Comparison of ENCODE assay signal across 8 cellular contexts in the genomic region with DNA sequence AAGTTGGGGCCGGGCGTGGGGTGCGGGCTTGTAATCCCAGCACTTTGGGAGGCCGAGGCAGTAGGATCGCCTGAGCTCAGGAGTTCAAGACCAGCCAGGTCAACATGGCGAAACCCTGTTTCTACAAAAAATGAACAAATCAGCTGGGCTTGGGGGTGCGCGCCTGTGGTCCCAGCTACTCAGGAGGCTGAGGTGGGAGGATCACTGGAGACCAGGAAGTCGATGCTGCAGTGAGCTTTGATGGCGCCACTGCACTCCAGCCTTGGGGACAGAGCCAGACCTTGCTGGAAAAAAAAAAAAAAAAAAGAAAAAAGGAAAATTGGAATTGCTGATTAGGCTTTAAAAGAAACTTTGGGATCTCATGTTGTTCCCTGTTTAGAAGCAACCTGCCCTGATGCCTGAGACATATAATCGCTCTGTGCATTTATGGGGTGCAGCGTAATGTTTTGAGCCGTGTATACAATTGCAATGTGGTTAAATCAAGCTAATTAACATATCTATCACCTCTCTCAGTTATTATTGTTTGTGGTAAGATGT. TPM values are rescaled to one million over a fixed set of nuclear protein-coding genes. Genes with fewer than 3 reads are reported as not detected.
DNase-seq lines count a peak whose midpoint lies in the region; ATAC-seq and TF ChIP-seq lines count a peak whose summit lies in the region.

No MANE protein-coding gene starts in this region.

- H4K20me1 ChIP-seq in GM23338 (replicated peaks; ENCODE audit: insufficient read depth) (no peaks in the 10 kb centered on the region), OCI-LY7 (ENCODE audit: insufficient read depth, low read length) (no peaks in the 10 kb centered on the region)

- no peak for ATAC-seq in GM23338
- ATAC-seq in gastroesophageal sphincter: no peak
- ATAC-seq in gastrocnemius medialis: no peak

- H3K9me3 Mint-ChIP-seq in GM23338: peaks cover 11% of the 10 kb centered on the region
- no peaks in the 10 kb centered on the region for H3K9me3 Mint-ChIP-seq in activated CD4-positive, alpha-beta memory T cell treated with anti-CD3 and anti-CD28 coated beads for 36 hours

- TF ChIP-seq EP300 in gastroesophageal sphincter (IDR thresholded peaks at IDR 0.05): no peak

- no peak overlapping the region for H3K27ac ChIP-seq in GM23338 (ENCODE audit: low read depth)
- peak overlapping the region; percentile 71 to 97 (median 92) for H3K27ac ChIP-seq in gastroesophageal sphincter
- H3K27ac ChIP-seq in gastrocnemius medialis: peak overlapping the region; percentile 75 to 88 (median 82)
- no peak overlapping the region for H3K27ac ChIP-seq in OCI-LY7 (ENCODE audit: low read depth, low read length, poor library complexity, severe bottlenecking)

- H3K79me2 ChIP-seq in GM23338 (replicated peaks; ENCODE audit: insufficient read depth) (no peaks in the 10 kb centered on the region; the same call in 1 of the 2 replicates), OCI-LY7 (ENCODE audit: insufficient read depth, low read depth, low read length) (no peaks in the 10 kb centered on the region)

- H3K4me1 Mint-ChIP-seq in GM23338: peaks cover 4% of the 10 kb centered on the region; the same call in 1 of the 3 replicates
- peaks cover 18% of the 10 kb centered on the region for H3K4me1 Mint-ChIP-seq in activated CD4-positive, alpha-beta memory T cell treated with anti-CD3 and anti-CD28 coated beads for 36 hours (ENCODE audit: low read depth)

- intact Hi-C loops in activated CD4-positive, alpha-beta memory T cell treated with anti-CD3 and anti-CD28 coated beads for 36 hours (cut with micrococcal nuclease): no loop called here
- intact Hi-C loops in gastrocnemius medialis (cut with DNase I; ENCODE audit: low total_unique reads) (no loop called here), OCI-LY7 (cut with micrococcal nuclease; ENCODE audit: unreplicated experiment) (no loop called here)

- no peak overlapping the region for H3K27ac Mint-ChIP-seq in GM23338
- H3K27ac Mint-ChIP-seq in activated CD4-positive, alpha-beta memory T cell treated with anti-CD3 and anti-CD28 coated beads for 36 hours: peak overlapping the region; percentile 25

- in situ Hi-C loops in gastrocnemius medialis (cut with MboI; ENCODE audit: low sequenced_read_pairs in 4 of 4): loop anchor here in 2 of 4 donors (25.0 kb wide), 3 partner anchors 460 to 785 kb away; no protein-coding TSS in a partner anchor

- H3K4me1 ChIP-seq in GM23338 (ENCODE audit: insufficient read depth): no peaks in the 10 kb centered on the region; the same call in 1 of the 2 replicates
- peaks cover 0 to 29% (median 0%) of the 10 kb centered on the region in 3 donors for H3K4me1 ChIP-seq in gastroesophageal sphincter
- H3K4me1 ChIP-seq in gastrocnemius medialis: peaks cover 0 to 4% of the 10 kb centered on the region in 2 donors
- H3K4me1 ChIP-seq in OCI-LY7 (ENCODE audit: insufficient read depth, low read length, poor library complexity, severe bottlenecking): no peaks in the 10 kb centered on the region

- H3K27me3 ChIP-seq in GM23338 (ENCODE audit: insufficient read depth): peaks cover 21% of the 10 kb centered on the region; the same call in 1 of the 2 replicates
- no peaks in the 10 kb centered on the region for H3K27me3 ChIP-seq in gastroesophageal sphincter
- H3K27me3 ChIP-seq in gastrocnemius medialis: peaks cover 0 to 6% (median 2%) of the 10 kb centered on the region in 3 donors

- no TSS peak for BruUV-seq in OCI-LY7 (replicated peaks; lab: Mats Ljungman, UMichigan)

- H3K4me3 Mint-ChIP-seq in GM23338: peak overlapping the region; percentile 70
- H3K4me3 Mint-ChIP-seq in activated CD4-positive, alpha-beta memory T cell treated with anti-CD3 and anti-CD28 coated beads for 36 hours: peak overlapping the region; percentile 71

- no peaks in the 10 kb centered on the region for H3K9me2 ChIP-seq in GM23338 (ENCODE audit: insufficient read depth)
- no peaks in the 10 kb centered on the region for H3K9me2 ChIP-seq in OCI-LY7 (ENCODE audit: insufficient read depth, low read length)

- H3K9me3 ChIP-seq in gastroesophageal sphincter (no peaks in the 10 kb centered on the region), gastrocnemius medialis (no peaks in the 10 kb centered on the region), OCI-LY7 (ENCODE audit: low read length) (no peaks in the 10 kb centered on the region)

- H2AFZ ChIP-seq in GM23338: peak overlapping the region; percentile 86
- no peak overlapping the region for H2AFZ ChIP-seq in OCI-LY7 (ENCODE audit: low read length)

- peaks cover 2% of the 10 kb centered on the region; the same call in 2 of the 3 replicates for H3K36me3 Mint-ChIP-seq in GM23338 (ENCODE audit: low read depth)
- peaks cover 11% of the 10 kb centered on the region for H3K36me3 Mint-ChIP-seq in activated CD4-positive, alpha-beta memory T cell treated with anti-CD3 and anti-CD28 coated beads for 36 hours

- no peak for DNase-seq in GM23338 (ENCODE audit: low spot score)
- no peak for DNase-seq in activated CD4-positive, alpha-beta memory T cell treated with anti-CD3 and anti-CD28 coated beads for 36 hours
- DNase-seq in gastrocnemius medialis: no peak
- DNase-seq in anterior cingulate cortex (lab: John Stamatoyannopoulos, UW): no peak
- no peak for DNase-seq in DMS114 treated with DMSO at 0.1 percent for 48 hours (lab: John Stamatoyannopoulos, UW; ENCODE audit: unreplicated experiment)
- no peak for DNase-seq in NCI-H446 (lab: John Stamatoyannopoulos, UW)
- DNase-seq in OCI-LY7 (ENCODE audit: low spot score): no peak

- H3K36me3 ChIP-seq in GM23338 (ENCODE audit: insufficient read depth) (no peaks in the 10 kb centered on the region), gastroesophageal sphincter (peaks cover 0 to 13% of the 10 kb centered on the region in 2 donors), gastrocnemius medialis (no peaks in the 10 kb centered on the region), OCI-LY7 (ENCODE audit: insufficient read depth, low read length) (no peaks in the 10 kb centered on the region)

- CTCF ChIA-PET in activated CD4-positive, alpha-beta memory T cell treated with anti-CD3 and anti-CD28 coated beads for 36 hours (lab: Charles Lee): interaction anchor here (1.3 to 1.9 kb wide), 4 partner anchors 12 to 23 kb away, joined by 4 to 10 read pairs (median 8); no protein-coding TSS in a partner anchor
- CTCF ChIA-PET in OCI-LY7 (lab: Charles Lee; ENCODE audit: unreplicated experiment): no interaction called here

- POLR2A ChIA-PET in activated CD4-positive, alpha-beta memory T cell treated with anti-CD3 and anti-CD28 coated beads for 36 hours (lab: Charles Lee): no interaction called here
- POLR2A ChIA-PET in OCI-LY7 (lab: Charles Lee): no interaction called here

- H3F3A ChIP-seq in GM23338 (replicated peaks; ENCODE audit: low read depth): 0 out of 2 replicates have a peak, but pooled peaks cover 2% of the 10 kb centered on the region

- H3K4me2 ChIP-seq in GM23338 (peak overlapping the region; percentile 73), OCI-LY7 (ENCODE audit: low read length) (no peak overlapping the region)

- TF ChIP-seq CTCF in GM23338 (conservative IDR thresholded peaks at IDR 0.05; ENCODE audit: low read depth in 2 of 2) (no peak), gastroesophageal sphincter (IDR thresholded peaks at IDR 0.05) (no peak), gastrocnemius medialis (IDR thresholded peaks at IDR 0.05 in 4 of 5, conservative IDR thresholded peaks at IDR 0.05 in 1 of 5) (no peak), OCI-LY7 (conservative IDR thresholded peaks at IDR 0.05; ENCODE audit: low read length) (no peak)

- H3K4me3 ChIP-seq in GM23338: peak overlapping the region; percentile 51
- peak overlapping the region; percentile 37 to 59 for H3K4me3 ChIP-seq in gastroesophageal sphincter
- peak overlapping the region; percentile 55 to 69 (median 60) for H3K4me3 ChIP-seq in gastrocnemius medialis
- no peak overlapping the region for H3K4me3 ChIP-seq in OCI-LY7 (ENCODE audit: low read depth, low read length, poor library complexity, severe bottlenecking)

- WGBS in gastroesophageal sphincter (ENCODE audit: low coverage in 1 of 2), 2 donors: 39 to 92% methylated on average over 3 to 12 of the region's 13 CpGs

- no peak for TF ChIP-seq POLR2A in gastroesophageal sphincter (IDR thresholded peaks at IDR 0.05)
- no peak for TF ChIP-seq POLR2A in gastrocnemius medialis (IDR thresholded peaks at IDR 0.05)

- H3K27me3 Mint-ChIP-seq in GM23338 (ENCODE audit: insufficient read depth, low read depth, poor library complexity): peaks cover 16% of the 10 kb centered on the region
- H3K27me3 Mint-ChIP-seq in activated CD4-positive, alpha-beta memory T cell treated with anti-CD3 and anti-CD28 coated beads for 36 hours: peaks cover 12% of the 10 kb centered on the region

TF ChIP-seq in GM23338, 12 proteins besides CTCF, POLR2A, EP300 and RAD21 (continues in another document):
- TF ChIP-seq STAT1 (IDR thresholded peaks at IDR 0.05; ENCODE audit: unreplicated experiment) (no peak), ZNF114 (CRISPR knock-in tag; IDR thresholded peaks at IDR 0.05) (no peak), NANOG (IDR thresholded peaks at IDR 0.05; ENCODE audit: borderline replicate concordance) (no peak), EZH2phosphoT487 (IDR thresholded peaks at IDR 0.05; ENCODE audit: unreplicated experiment) (no peak)

RNA-seq across cellular contexts. Expression of a gene that starts 0.8 kb away (rescaled TPM):
- total RNA-seq in GM23338 (2014; rRNA removed; shearing (Covaris generic)): 3.3 and 4.3 TPM in 2 replicates
- 2.2 and 3.4 TPM in 2 replicates for polyA plus RNA-seq in GM23338 (2016; fragmentation: Nextera tagmentation; extraction: Ambion mirVana)
- 1 to 10 TPM; 3.9 to 4.2 TPM for total RNA-seq in activated CD4-positive, alpha-beta memory T cell treated with anti-CD3 and anti-CD28 coated beads for 36 hours
- total RNA-seq in gastroesophageal sphincter (10 to 100 TPM; 15.9 to 19.3 (median 16.0) TPM), gastrocnemius medialis (1 to 10 TPM in 3 of 4 donors, not detected in 1; 2.1 to 6.7 (median 5.5) TPM), OCI-LY7 (2022) (not detected in 2 replicates)
- total RNA-seq in OCI-LY7 (2014; rRNA removed; shearing (Covaris generic)): not detected in 2 replicates

Comparison
In these comparisons a context has a peak if more than half of its experiments do, and no peak if none do; other contexts are left out.
1. H3K27ac ChIP-seq: peak in gastroesophageal sphincter (4 of 4) and gastrocnemius medialis (4 of 4); none in GM23338 (single experiment) and OCI-LY7 (single experiment).